ENCODE assay signal across 23 cellular contexts in genomic region chr13:110447801-110448200, GRCh38.
DNase-seq lines count a peak whose midpoint lies in the region; ATAC-seq and TF ChIP-seq lines count a peak whose summit lies in the region.
"Had no signal": no experiment of that assay in that cellular context is flagged by ENCODE, and none has a peak within 500 bp of the region (broad histone marks: within the 10 kb centered on the region; RNA-seq: fewer than 3 reads in every experiment).

No MANE protein-coding gene starts in this region.

- peak overlapping the region; percentile 21 to 83 for H3K27ac ChIP-seq in breast epithelium
- no peak overlapping the region for H3K27ac ChIP-seq in endodermal cell (ENCODE audit: low read depth, low read length)
- peak overlapping the region; percentile 70 for H3K27ac ChIP-seq in muscle layer of colon (ENCODE audit: low read depth, low read length)
- H3K27ac ChIP-seq in transverse colon = peak overlapping the region in 3 of 4 donors; percentile 27 to 66 (median 45)
- H3K27ac ChIP-seq: neural progenitor cell, WERI-Rb-1 had no signal

- H3K4me1 Mint-ChIP-seq in MCF 10A (ENCODE audit: insufficient read depth, unreplicated experiment) (peaks cover 48% of the 10 kb centered on the region), endodermal cell (peaks cover 4% of the 10 kb centered on the region)
- H3K4me1 Mint-ChIP-seq: CD8-positive, alpha-beta memory T cell had no signal

- TF ChIP-seq CTCF in breast epithelium (IDR thresholded peaks at IDR 0.05) (no peak), MCF 10A (IDR thresholded peaks at IDR 0.05; ENCODE audit: unreplicated experiment) (no peak), endodermal cell (conservative IDR thresholded peaks at IDR 0.05) (no peak), transverse colon (IDR thresholded peaks at IDR 0.05) (no peak)

- intact Hi-C loops in breast epithelium (cut with DNase I; ENCODE audit: low total_unique reads) = no loop called here
- intact Hi-C loops in MCF 10A (cut with micrococcal nuclease) = no loop called here
- intact Hi-C loops in transverse colon (cut with DNase I; ENCODE audit: low total_unique reads) = no loop called here

- no TSS peak for BruUV-seq in MCF 10A (replicated peaks; lab: Mats Ljungman, UMichigan)

- POLR2A ChIA-PET in MCF 10A (lab: Yijun Ruan, JAX) = no interaction called here

- H3K27ac Mint-ChIP-seq in MCF 10A (ENCODE audit: low read depth, unreplicated experiment) = no peak overlapping the region
- H3K27ac Mint-ChIP-seq in endodermal cell = peak overlapping the region; percentile 44
- H3K27ac Mint-ChIP-seq: activated naive CD8-positive, alpha-beta T cell treated with anti-CD3 and anti-CD28 coated beads for 36 hours; CD8-positive, alpha-beta memory T cell; effector memory CD8-positive, alpha-beta T cell; neural progenitor cell had no signal

- TF ChIP-seq POLR2A in breast epithelium (IDR thresholded peaks at IDR 0.05) (no peak), transverse colon (IDR thresholded peaks at IDR 0.05) (no peak)

- no peak for TF ChIP-seq EP300 in transverse colon (IDR thresholded peaks at IDR 0.05; ENCODE audit: low read depth)

- H3K27me3 ChIP-seq in breast epithelium = no peaks in the 10 kb centered on the region
- H3K27me3 ChIP-seq in endodermal cell (ENCODE audit: control insufficient read depth, insufficient read depth, low read length, poor library complexity, severe bottlenecking) = no peaks in the 10 kb centered on the region
- no peaks in the 10 kb centered on the region for H3K27me3 ChIP-seq in muscle layer of colon (ENCODE audit: control insufficient read depth in 1 of 2, insufficient read depth in 2 of 2, low read length in 2 of 2)
- no peaks in the 10 kb centered on the region for H3K27me3 ChIP-seq in transverse colon
- H3K27me3 ChIP-seq: MG63, neural progenitor cell, tibial nerve had no signal

- H3K27me3 Mint-ChIP-seq in MCF 10A (ENCODE audit: insufficient read depth, unreplicated experiment) (no peaks in the 10 kb centered on the region), endodermal cell (ENCODE audit: insufficient read depth) (no peaks in the 10 kb centered on the region)

- H3K9ac ChIP-seq in endodermal cell (ENCODE audit: extremely low read depth, low read length, poor library complexity, severe bottlenecking) (no peak overlapping the region), muscle layer of colon (ENCODE audit: low read length) (no peak overlapping the region)
- H3K9ac ChIP-seq: neural progenitor cell had no signal

- DNase-seq in breast epithelium (ENCODE audit: low spot score in 2 of 2) (no peak), MCF 10A (ENCODE audit: unreplicated experiment) (no peak), endodermal cell (no peak), transverse colon (no peak), NCI-H2227 treated with DMSO at 0.1 percent for 48 hours (lab: John Stamatoyannopoulos, UW) (no peak)
- DNase-seq: activated CD4-positive, alpha-beta T cell treated with anti-CD3 and anti-CD28 coated beads, Interleukin-2, amount 50 U/mL, for 48 hours; activated naive CD8-positive, alpha-beta T cell treated with anti-CD3 and anti-CD28 coated beads for 36 hours; CD8-positive, alpha-beta memory T cell; DMS53; effector memory CD8-positive, alpha-beta T cell; MG63; mucosa of descending colon; NCI-H1436 treated with DMSO at 0.1 percent for 48 hours; NCI-H524 treated with DMSO at 0.1 percent for 48 hours; RPMI8226; stimulated activated CD4-positive, alpha-beta T cell treated with anti-CD3 and anti-CD28 coated beads, Interleukin-4, amount 100 ng/mL, for 4 hours; stimulated activated naive CD8-positive, alpha-beta T cell treated with anti-CD3 and anti-CD28 coated beads, Interleukin-15, Interleukin-2, amounts not matched to agents 100 U/mL and 50 U/mL, for 24 hours; WERI-Rb-1 had no signal

- H3K36me3 ChIP-seq in breast epithelium (no peaks in the 10 kb centered on the region), endodermal cell (ENCODE audit: control insufficient read depth, insufficient read depth, low read length) (peaks cover 89% of the 10 kb centered on the region), muscle layer of colon (ENCODE audit: insufficient read depth, low read length) (peaks cover 72% of the 10 kb centered on the region), transverse colon (peaks cover 0 to 5% (median 0%) of the 10 kb centered on the region in 4 donors)
- H3K36me3 ChIP-seq: MG63, neural progenitor cell had no signal

- no peak for ATAC-seq in HG02642 (IDR thresholded peaks at IDR 0.05; ENCODE audit: poor library complexity, unreplicated experiment)
- no peak for ATAC-seq in GM18498 (IDR thresholded peaks at IDR 0.05; ENCODE audit: unreplicated experiment)
- ATAC-seq: effector memory CD8-positive, alpha-beta T cell; mucosa of descending colon; stimulated activated naive CD8-positive, alpha-beta T cell treated with anti-CD3 and anti-CD28 coated beads, Interleukin-15, Interleukin-2, amounts not matched to agents 100 U/mL and 50 U/mL, for 24 hours had no signal

- H3K9me3 ChIP-seq in breast epithelium (no peaks in the 10 kb centered on the region), endodermal cell (ENCODE audit: control insufficient read depth, low read length) (no peaks in the 10 kb centered on the region), muscle layer of colon (ENCODE audit: low read length) (no peaks in the 10 kb centered on the region), transverse colon (no peaks in the 10 kb centered on the region)
- H3K9me3 ChIP-seq: MG63, mucosa of descending colon, tibial nerve had no signal

- no peak overlapping the region for H3K4me3 Mint-ChIP-seq in MCF 10A (ENCODE audit: unreplicated experiment)
- H3K4me3 Mint-ChIP-seq in endodermal cell = no peak overlapping the region
- H3K4me3 Mint-ChIP-seq: activated naive CD8-positive, alpha-beta T cell treated with anti-CD3 and anti-CD28 coated beads for 36 hours; CD8-positive, alpha-beta memory T cell; effector memory CD8-positive, alpha-beta T cell; neural progenitor cell had no signal

- CTCF ChIA-PET in MCF 10A (lab: Yijun Ruan, JAX) = interaction anchor here (1.1 kb wide), 1 partner anchor 8 kb away, joined by 8 read pairs; no protein-coding TSS in a partner anchor

- no peak overlapping the region for H3K4me3 ChIP-seq in breast epithelium
- no peak overlapping the region for H3K4me3 ChIP-seq in endodermal cell (ENCODE audit: low read length)
- H3K4me3 ChIP-seq in muscle layer of colon (ENCODE audit: low read depth in 1 of 2, low read length in 2 of 2) = no peak overlapping the region
- H3K4me3 ChIP-seq in transverse colon = no peak overlapping the region
- H3K4me3 ChIP-seq: MG63, mucosa of descending colon, neural progenitor cell, tibial nerve had no signal

- 93 to 94% methylated on average over 5 to 9 of the region's 9 CpGs for WGBS in endodermal cell (ENCODE audit: insufficient coverage in 1 of 2, insufficient read length in 1 of 2), 2 experiments
- 90% methylated on average over 9 of the region's 9 CpGs; no CpG with 5 or more reads in 1 of the 2 donors for WGBS in transverse colon (ENCODE audit: low coverage in 1 of 2), 2 donors

- H3K9me3 Mint-ChIP-seq in MCF 10A (ENCODE audit: unreplicated experiment) (no peaks in the 10 kb centered on the region), endodermal cell (no peaks in the 10 kb centered on the region)
- H3K9me3 Mint-ChIP-seq: activated naive CD8-positive, alpha-beta T cell treated with anti-CD3 and anti-CD28 coated beads for 36 hours; CD8-positive, alpha-beta memory T cell; effector memory CD8-positive, alpha-beta T cell; neural progenitor cell had no signal

- H3K36me3 Mint-ChIP-seq in MCF 10A (ENCODE audit: insufficient read depth, unreplicated experiment) (peaks cover 14% of the 10 kb centered on the region), endodermal cell (ENCODE audit: low read depth) (peaks cover 78% of the 10 kb centered on the region)
- H3K36me3 Mint-ChIP-seq: activated naive CD8-positive, alpha-beta T cell treated with anti-CD3 and anti-CD28 coated beads for 36 hours; CD8-positive, alpha-beta memory T cell had no signal

- H3K4me1 ChIP-seq in breast epithelium (no peaks in the 10 kb centered on the region), endodermal cell (ENCODE audit: control insufficient read depth, insufficient read depth, low read length) (no peaks in the 10 kb centered on the region), muscle layer of colon (ENCODE audit: insufficient read depth, low read length) (peaks cover 32% of the 10 kb centered on the region), transverse colon (peaks cover 4 to 6% (median 5%) of the 10 kb centered on the region in 4 donors)
- H3K4me1 ChIP-seq: neural progenitor cell had no signal

- in situ Hi-C loops in transverse colon (cut with MboI; ENCODE audit: low pct_ligation_motif_present in 1 of 4, low pct_unique_long_range_greater_than_20kb in 1 of 4, low sequenced_read_pairs in 3 of 4) = no loop called here
